8 cellular contexts compared by ENCODE assay signal in the genomic region with DNA sequence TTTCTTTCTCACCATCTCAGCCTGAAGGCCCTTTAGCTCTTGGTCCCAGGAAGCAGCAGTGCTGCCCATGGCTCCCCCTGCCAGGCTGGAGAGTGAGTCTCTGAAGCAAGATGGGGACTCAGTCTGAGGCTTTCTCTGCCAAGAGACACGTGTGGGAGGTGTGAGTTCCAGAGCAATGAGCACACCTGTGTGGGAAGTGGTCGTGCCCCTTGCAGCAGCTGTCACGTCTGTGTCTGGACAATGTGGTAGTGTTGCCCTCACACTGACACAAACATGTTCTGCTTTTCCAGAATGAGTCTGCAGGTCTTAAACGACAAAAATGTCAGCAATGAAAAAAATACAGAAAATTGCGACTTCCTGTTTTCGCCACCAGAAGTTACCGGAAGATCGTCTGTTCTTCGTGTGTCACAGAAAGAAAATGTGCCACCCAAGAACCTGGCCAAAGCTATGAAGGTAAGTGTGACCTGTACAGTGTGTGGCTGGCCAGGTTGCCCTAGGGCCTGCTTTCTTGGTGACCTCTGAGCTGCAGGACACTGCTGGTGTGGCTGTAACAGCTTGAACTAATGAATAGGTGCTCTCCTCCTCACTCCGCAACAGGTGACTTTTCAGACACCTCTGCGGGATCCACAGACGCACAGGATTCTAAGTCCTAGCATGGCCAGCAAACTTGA. TPM values are rescaled to one million over a fixed set of nuclear protein-coding genes. Genes with fewer than 3 reads are reported as not detected.
DNase-seq lines count a peak whose midpoint lies in the region; ATAC-seq and TF ChIP-seq lines count a peak whose summit lies in the region.

No MANE protein-coding gene starts in this region.

- H3K27ac ChIP-seq in brain microvascular endothelial cell (no peak overlapping the region), sigmoid colon (peak overlapping the region in 3 of 4 donors; percentile 23 to 60 (median 24))

- no peak for TF ChIP-seq POLR2A in sigmoid colon (IDR thresholded peaks at IDR 0.05)

- DNase-seq in SIG-M5 treated with dmso at 0.1 percent for 504 hours (lab: John Stamatoyannopoulos, UW; ENCODE audit: unreplicated experiment) = peak; percentile 71
- DNase-seq in brain microvascular endothelial cell = no peak
- no peak for DNase-seq in sigmoid colon

- peaks cover 11% of the 10 kb centered on the region for H3K36me3 ChIP-seq in brain microvascular endothelial cell (replicated peaks)
- H3K36me3 ChIP-seq in sigmoid colon = peaks cover 0 to 28% (median under 1%) of the 10 kb centered on the region in 4 donors

- ATAC-seq in HG03521 (IDR thresholded peaks at IDR 0.05; ENCODE audit: unreplicated experiment) = no peak
- no peak for ATAC-seq in GM18511 (IDR thresholded peaks at IDR 0.05; ENCODE audit: unreplicated experiment)
- no peak for ATAC-seq in GM21737 (IDR thresholded peaks at IDR 0.05; ENCODE audit: unreplicated experiment)
- ATAC-seq in GM18873 (IDR thresholded peaks at IDR 0.05; ENCODE audit: low FRiP score, unreplicated experiment) = no peak

- H3K27me3 ChIP-seq in brain microvascular endothelial cell (replicated peaks) (no peaks in the 10 kb centered on the region), sigmoid colon (no peaks in the 10 kb centered on the region)

- H3K4me3 ChIP-seq in brain microvascular endothelial cell (ENCODE audit: low read depth, low read length) (peak overlapping the region; percentile 9), sigmoid colon (peak overlapping the region in 1 of 4 donors; percentile 5)

- peak; percentile 3 for TF ChIP-seq CTCF in GM12873 (IDR thresholded peaks at IDR 0.05; ENCODE audit: insufficient read depth, low read depth, low read length, missing control alignments)
- no peak for TF ChIP-seq CTCF in brain microvascular endothelial cell (IDR thresholded peaks at IDR 0.05; ENCODE audit: low read depth, low read length, missing control alignments)
- no peak for TF ChIP-seq CTCF in sigmoid colon (IDR thresholded peaks at IDR 0.05)

- in situ Hi-C loops in brain microvascular endothelial cell (cut with HindIII; ENCODE audit: low pct_ligation_motif_present, low sequenced_read_pairs) = no loop called here

- WGBS in sigmoid colon, 2 donors = 51 to 77% methylated on average over 12 of the region's 12 CpGs

- peaks cover 0 to 45% (median 31%) of the 10 kb centered on the region in 4 donors for H3K4me1 ChIP-seq in sigmoid colon

- no peak for TF ChIP-seq EP300 in sigmoid colon (IDR thresholded peaks at IDR 0.05)

- H3K9me3 ChIP-seq in sigmoid colon = no peaks in the 10 kb centered on the region

- intact Hi-C loops in sigmoid colon (cut with DNase I) = loop anchor here (10.0 kb wide), 1 partner anchor 78 kb away; no protein-coding TSS in a partner anchor

RNA-seq across cellular contexts. Expression of gene TACC3, which starts 1.9 kb away (rescaled TPM):
- 10 to 100 TPM in 1 of 4 donors, 1 to 10 TPM in 3; 4.3 to 13.0 (median 6.9) TPM for total RNA-seq in sigmoid colon
- polyA plus RNA-seq in sigmoid colon = 10 to 100 TPM in 2 of 3 donors, 1 to 10 TPM in 1; 4.8 to 55.9 (median 11.8) TPM

RNA-seq across cellular contexts. Expression of gene TMEM129, which starts 2.1 kb away (rescaled TPM):
- 10 to 100 TPM; 40.6 to 51.4 (median 49.2) TPM for total RNA-seq in sigmoid colon
- 10 to 100 TPM; 16.9 to 42.4 (median 18.6) TPM for polyA plus RNA-seq in sigmoid colon

RNA-seq across cellular contexts. Expression of gene SLBP, which starts 11.1 kb away (rescaled TPM):
- total RNA-seq in sigmoid colon = 10 to 100 TPM; 32.3 to 48.9 (median 40.2) TPM
- 10 to 100 TPM; 34.0 to 36.0 (median 35.8) TPM for polyA plus RNA-seq in sigmoid colon

RNA-seq across cellular contexts. Expression of gene FAM53A, which starts 39.2 kb away (rescaled TPM):
- total RNA-seq in sigmoid colon = 1 to 10 TPM in 3 of 4 donors, under 1 TPM in 1; 0.82 to 4.1 (median 1.7) TPM
- polyA plus RNA-seq in sigmoid colon = 1 to 10 TPM in 2 of 3 donors, under 1 TPM in 1; 0.23 to 1.8 (median 1.4) TPM
